ENCODE assay signal across 27 cellular contexts in genomic region chr14:106080922-106081321, GRCh38.
"Had no signal": no experiment of that assay in that cellular context is flagged by ENCODE, and none has a peak within 500 bp of the region (broad histone marks: within the 10 kb centered on the region; RNA-seq: fewer than 3 reads in every experiment).

No MANE protein-coding gene starts in this region.

- H3K4me1 ChIP-seq: ascending aorta, body of pancreas, SJSA1 had no signal

- ATAC-seq: activated CD4-positive, CD25-positive, alpha-beta regulatory T cell treated with anti-CD3 and anti-CD28 coated beads, Interleukin-2, amount 50 U/mL, for 24 hours; activated CD8-positive, alpha-beta T cell treated with anti-CD3 and anti-CD28 coated beads for 36 hours; activated T-cell treated with anti-CD3 and anti-CD28 coated beads, Interleukin-2, amount 50 U/mL, for 72 hours; body of pancreas; SK-N-SH treated with all-trans-retinoic acid at 6 μM for 48 hours had no signal

- H3K27me3 ChIP-seq: ascending aorta, body of pancreas, SJSA1 had no signal

- H3K36me3 Mint-ChIP-seq: activated naive CD4-positive, alpha-beta T cell treated with anti-CD3 and anti-CD28 coated beads, Interleukin-2, amount 10 ng/mL, durations not matched to agents 7 days and 5 days had no signal

- DNase-seq: activated CD4-positive, alpha-beta T cell treated with anti-CD3 and anti-CD28 coated beads for 4 hours; activated CD8-positive, alpha-beta memory T cell treated with anti-CD3 and anti-CD28 coated beads, Interleukin-2, amount 50 U/mL, for 4 hours; activated CD8-positive, alpha-beta T cell treated with anti-CD3 and anti-CD28 coated beads for 36 hours; activated gamma-delta T cell treated with Interleukin-2 at 50 U/mL for 16 hours; activated naive CD4-positive, alpha-beta T cell treated with anti-CD3 and anti-CD28 coated beads, Interleukin-2, amount 10 ng/mL, durations not matched to agents 7 days and 5 days; activated T-cell treated with anti-CD3 and anti-CD28 coated beads, Interleukin-2, amount 50 U/mL, for 72 hours; body of pancreas; MM.1S; NCI-H1092 treated with DMSO at 0.1 percent for 48 hours; NCI-H1417 treated with DMSO at 0.1 percent for 48 hours; NCI-H1694; NCI-H2029; NCI-H2107; NCI-H2171 treated with DMSO at 0.1 percent for 48 hours; NCI-H226; NCI-H526; NCI-H774; NK-92 treated with Interleukin-12 subunit alpha and Interleukin-12 subunit beta, amount 100 ng/mL, for 24 hours; OCI-M1; SHP77; SW 1271 had no signal

- H3K9me3 Mint-ChIP-seq: activated CD8-positive, alpha-beta T cell treated with anti-CD3 and anti-CD28 coated beads for 36 hours; activated naive CD4-positive, alpha-beta T cell treated with anti-CD3 and anti-CD28 coated beads, Interleukin-2, amount 10 ng/mL, durations not matched to agents 7 days and 5 days; activated T-cell treated with anti-CD3 and anti-CD28 coated beads, Interleukin-2, amount 50 U/mL, for 72 hours; activated T-helper 2 cell treated with anti-CD3 and anti-CD28 coated beads, Interferon-gamma antibody, Interleukin-2, Interleukin-4, amounts not matched to agents 10 μg/mL and 5 μg/mL and 100 μg/mL, durations not matched to agents 14 hours and 24 hours and 36 hours; central memory CD8-positive, alpha-beta T cell had no signal

- H3K4me3 ChIP-seq: ascending aorta, body of pancreas, SJSA1 had no signal

- H3K4me1 Mint-ChIP-seq: central memory CD8-positive, alpha-beta T cell had no signal

- H3K27ac Mint-ChIP-seq: activated CD8-positive, alpha-beta T cell treated with anti-CD3 and anti-CD28 coated beads for 36 hours; activated naive CD4-positive, alpha-beta T cell treated with anti-CD3 and anti-CD28 coated beads, Interleukin-2, amount 10 ng/mL, durations not matched to agents 7 days and 5 days; activated T-cell treated with anti-CD3 and anti-CD28 coated beads, Interleukin-2, amount 50 U/mL, for 72 hours; activated T-helper 2 cell treated with anti-CD3 and anti-CD28 coated beads, Interferon-gamma antibody, Interleukin-2, Interleukin-4, amounts not matched to agents 10 μg/mL and 5 μg/mL and 100 μg/mL, durations not matched to agents 14 hours and 24 hours and 36 hours had no signal

- H3K27ac ChIP-seq: ascending aorta, body of pancreas, SJSA1 had no signal

- H3K36me3 ChIP-seq: ascending aorta, SJSA1 had no signal

- H3K4me3 Mint-ChIP-seq: activated CD8-positive, alpha-beta T cell treated with anti-CD3 and anti-CD28 coated beads for 36 hours; activated naive CD4-positive, alpha-beta T cell treated with anti-CD3 and anti-CD28 coated beads, Interleukin-2, amount 10 ng/mL, durations not matched to agents 7 days and 5 days; activated T-cell treated with anti-CD3 and anti-CD28 coated beads, Interleukin-2, amount 50 U/mL, for 72 hours; central memory CD8-positive, alpha-beta T cell had no signal

- H3K9me3 ChIP-seq: ascending aorta, body of pancreas, SJSA1 had no signal
